ENCODE assay signal across 14 cellular contexts in the genomic region with DNA sequence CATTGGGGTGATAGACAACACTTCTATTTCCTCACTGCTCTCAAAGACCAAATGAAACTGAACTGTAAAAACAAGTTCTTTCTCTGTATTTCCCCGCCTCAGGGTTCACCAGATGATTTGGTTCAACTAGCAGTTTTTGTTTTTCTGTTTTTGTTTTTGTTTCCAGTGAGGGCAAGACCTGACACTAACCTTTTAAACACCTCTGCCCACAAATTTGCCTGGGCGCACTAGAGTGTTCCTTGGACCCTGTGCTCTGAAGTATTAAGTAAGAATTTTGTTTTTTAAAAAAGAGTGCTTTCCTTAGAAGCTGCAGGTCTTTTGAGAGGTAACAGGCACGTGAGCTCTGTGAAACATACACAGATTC.
"Had no signal": no experiment of that assay in that cellular context is flagged by ENCODE, and none has a peak within 500 bp of the region (broad histone marks: within the 10 kb centered on the region; RNA-seq: fewer than 3 reads in every experiment).

No MANE protein-coding gene starts in this region.

- H3K9me3 ChIP-seq: breast epithelium, mucosa of descending colon, right atrium auricular region, suprapubic skin, transverse colon had no signal

- H3K36me3 Mint-ChIP-seq: activated CD4-positive, alpha-beta memory T cell treated with anti-CD3 and anti-CD28 coated beads for 36 hours; natural killer cell treated with Interleukin-12 subunit alpha and Interleukin-12 subunit beta and Interleukin-15 and Interleukin-18, amount 100 ng/mL, for 72 hours had no signal

- H3K4me3 ChIP-seq: mucosa of descending colon had no signal

- H3K27me3 ChIP-seq: right atrium auricular region had no signal

- H3K27ac ChIP-seq: suprapubic skin had no signal

- H3K36me3 ChIP-seq: breast epithelium, right atrium auricular region, suprapubic skin, transverse colon had no signal

- H3K4me1 ChIP-seq: breast epithelium had no signal

- DNase-seq: activated CD4-positive, CD25-positive, alpha-beta regulatory T cell treated with anti-CD3 and anti-CD28 coated beads, Interleukin-2, amount 50 U/mL, for 72 hours; activated gamma-delta T cell; effector CD4-positive, alpha-beta T cell; T-helper 9 cell had no signal

- H3K27ac Mint-ChIP-seq: activated CD4-positive, alpha-beta memory T cell treated with anti-CD3 and anti-CD28 coated beads for 36 hours; activated CD4-positive, alpha-beta T cell treated with anti-CD3 and anti-CD28 coated beads, Interleukin-2, amount 10 ng/mL, durations not matched to agents 24 days and 14 days; activated T-helper 1 cell treated with anti-CD3 and anti-CD28 coated beads, Interleukin-12 subunit alpha, Interleukin-12 subunit beta, Interleukin-2, Interleukin-4 antibody, amounts not matched to agents 30 ng/mL and 10 ng/mL and 1 ng/mL, durations not matched to agents 14 hours and 24 hours and 36 hours had no signal

- H3K9me3 Mint-ChIP-seq: activated CD4-positive, alpha-beta memory T cell treated with anti-CD3 and anti-CD28 coated beads for 36 hours; activated CD4-positive, alpha-beta T cell treated with anti-CD3 and anti-CD28 coated beads, Interleukin-2, amount 10 ng/mL, durations not matched to agents 24 days and 14 days; activated T-helper 1 cell treated with anti-CD3 and anti-CD28 coated beads, Interleukin-12 subunit alpha, Interleukin-12 subunit beta, Interleukin-2, Interleukin-4 antibody, amounts not matched to agents 30 ng/mL and 10 ng/mL and 1 ng/mL, durations not matched to agents 14 hours and 24 hours and 36 hours; central memory CD8-positive, alpha-beta T cell; natural killer cell treated with Interleukin-12 subunit alpha and Interleukin-12 subunit beta and Interleukin-15 and Interleukin-18, amount 100 ng/mL, for 72 hours had no signal
